Comparison of ENCODE assay signal across 2 cellular contexts in the genomic region with DNA sequence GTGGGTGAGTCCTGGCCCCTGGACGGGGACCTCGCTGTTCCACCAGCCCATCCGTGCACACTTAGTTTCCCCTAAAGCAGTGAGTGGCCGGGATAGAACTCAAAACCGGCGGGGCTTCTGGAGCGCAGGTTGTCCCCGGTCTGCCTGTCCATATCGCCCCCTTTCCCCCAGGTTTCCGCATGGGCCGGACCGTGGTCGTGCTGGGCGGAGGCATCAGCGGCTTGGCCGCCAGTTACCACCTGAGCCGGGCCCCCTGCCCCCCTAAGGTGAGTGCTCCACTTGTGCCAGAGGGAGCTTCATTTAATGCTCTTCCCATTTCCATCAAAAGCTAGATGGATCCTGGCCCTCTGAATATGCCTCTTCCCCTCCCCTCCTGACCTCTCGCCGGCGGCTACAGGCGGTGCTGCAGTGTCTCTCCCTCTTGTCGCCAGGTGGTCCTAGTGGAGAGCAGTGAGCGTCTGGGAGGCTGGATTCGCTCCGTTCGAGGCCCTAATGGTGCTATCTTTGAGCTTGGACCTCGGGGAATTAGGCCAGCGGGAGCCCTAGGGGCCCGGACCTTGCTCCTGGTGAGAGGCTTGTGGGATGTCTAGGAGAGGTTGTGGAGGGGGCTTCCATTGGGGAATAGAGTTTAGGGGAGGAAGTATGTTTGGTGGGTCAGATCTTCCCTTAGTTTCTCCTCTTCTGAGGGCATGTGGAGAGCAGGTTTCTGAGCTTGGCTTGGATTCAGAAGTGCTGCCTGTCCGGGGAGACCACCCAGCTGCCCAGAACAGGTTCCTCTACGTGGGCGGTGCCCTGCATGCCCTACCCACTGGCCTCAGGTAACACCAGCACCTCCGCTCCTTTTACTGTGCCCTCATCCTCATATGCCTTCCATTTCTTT.
TF ChIP-seq lines count a peak whose summit lies in the region.

No MANE protein-coding gene starts in this region.

TF ChIP-seq in A549, 52 proteins besides CTCF, POLR2A, EP300 and RAD21:
- TF ChIP-seq, protein P1, sequence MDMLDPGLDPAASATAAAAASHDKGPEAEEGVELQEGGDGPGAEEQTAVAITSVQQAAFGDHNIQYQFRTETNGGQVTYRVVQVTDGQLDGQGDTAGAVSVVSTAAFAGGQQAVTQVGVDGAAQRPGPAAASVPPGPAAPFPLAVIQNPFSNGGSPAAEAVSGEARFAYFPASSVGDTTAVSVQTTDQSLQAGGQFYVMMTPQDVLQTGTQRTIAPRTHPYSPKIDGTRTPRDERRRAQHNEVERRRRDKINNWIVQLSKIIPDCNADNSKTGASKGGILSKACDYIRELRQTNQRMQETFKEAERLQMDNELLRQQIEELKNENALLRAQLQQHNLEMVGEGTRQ (IDR thresholded peaks at IDR 0.05), result no peak

TF ChIP-seq in liver, 16 proteins besides CTCF, POLR2A, EP300 and RAD21:
- no peak for TF ChIP-seq GABPA (IDR thresholded peaks at IDR 0.05 in 1 of 2, conservative IDR thresholded peaks at IDR 0.05 in 1 of 2)
- TF ChIP-seq YY1 (IDR thresholded peaks at IDR 0.05), result no peak
- no peak for TF ChIP-seq HNF4A (conservative IDR thresholded peaks at IDR 0.05)
- TF ChIP-seq REST (IDR thresholded peaks at IDR 0.05), result no peak
- no peak for TF ChIP-seq HNF4G (IDR thresholded peaks at IDR 0.05)
- no peak for TF ChIP-seq NR2F2 (IDR thresholded peaks at IDR 0.05)
- no peak for TF ChIP-seq RXRA (IDR thresholded peaks at IDR 0.05)
- no peak for TF ChIP-seq JUND (IDR thresholded peaks at IDR 0.05)
- TF ChIP-seq ATF3 (IDR thresholded peaks at IDR 0.05), result no peak
- no peak for TF ChIP-seq FOXA1 (IDR thresholded peaks at IDR 0.05)
- TF ChIP-seq TAF1 (conservative IDR thresholded peaks at IDR 0.05), result no peak
- TF ChIP-seq ZBTB33 (IDR thresholded peaks at IDR 0.05), result no peak
- TF ChIP-seq EGR1 (IDR thresholded peaks at IDR 0.05; ENCODE audit: low read depth in 2 of 2), result no peak
- TF ChIP-seq FOXA2 (IDR thresholded peaks at IDR 0.05), result no peak
- no peak for TF ChIP-seq SP1 (IDR thresholded peaks at IDR 0.05)
- TF ChIP-seq MAX (IDR thresholded peaks at IDR 0.05), result no peak
